1 cellular context compared by ENCODE assay signal in genomic region chr7:23529262-23529859, GRCh38.
TF ChIP-seq lines count a peak whose summit lies in the region.

No MANE protein-coding gene starts in this region.

TF ChIP-seq in endothelial cell of umbilical vein, 7 proteins besides CTCF, POLR2A, EP300 and RAD21 (continued from another document):
- TF ChIP-seq MYC (IDR thresholded peaks at IDR 0.05; ENCODE audit: low read depth, low read length) (no peak), FOS (IDR thresholded peaks at IDR 0.05; ENCODE audit: borderline replicate concordance, insufficient read depth, low read length) (no peak)
